ENCODE assay signal across 34 cellular contexts in the genomic region with DNA sequence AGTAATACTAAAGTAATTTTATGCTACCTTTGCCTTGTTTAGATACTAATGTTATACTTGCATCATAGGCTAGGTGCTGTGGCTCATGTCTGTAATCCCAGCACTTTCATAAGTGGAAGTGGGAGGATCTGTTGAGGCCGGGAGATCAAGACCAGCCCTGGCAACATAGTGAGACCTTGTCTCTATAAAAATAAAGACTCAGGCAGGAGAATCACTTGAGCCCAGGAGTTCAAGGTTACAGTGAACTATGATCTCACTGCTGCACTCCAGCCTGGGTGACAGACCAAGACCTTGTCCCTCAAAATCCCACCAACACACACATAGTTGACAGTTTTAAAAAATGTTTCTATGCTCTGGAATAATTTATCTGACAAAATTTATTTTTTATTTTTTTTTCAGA.
"Had no signal": no experiment of that assay in that cellular context is flagged by ENCODE, and none has a peak within 500 bp of the region (broad histone marks: within the 10 kb centered on the region; RNA-seq: fewer than 3 reads in every experiment).

No MANE protein-coding gene starts in this region.

- H3K4me3 ChIP-seq: adrenal gland, ascending aorta, body of pancreas, breast epithelium, cardiac muscle cell had no signal

- DNase-seq: activated effector memory CD4-positive, alpha-beta T cell treated with anti-CD3 and anti-CD28 coated beads, Interleukin-2, amount 50 U/mL, for 16 hours; activated effector memory CD4-positive, alpha-beta T cell treated with Interleukin-2 at 50 U/mL for 16 hours; activated gamma-delta T cell; activated gamma-delta T cell treated with Interleukin-2 at 50 U/mL for 16 hours; activated naive CD4-positive, alpha-beta T cell; activated naive CD4-positive, alpha-beta T cell treated with anti-CD3 and anti-CD28 coated beads for 36 hours; activated naive CD4-positive, alpha-beta T cell treated with anti-CD3 and anti-CD28 coated beads, Interleukin-2, amount 10 ng/mL, durations not matched to agents 7 days and 5 days; activated naive CD4-positive, alpha-beta T cell treated with anti-CD3 and anti-CD28 coated beads, Interleukin-2, amount 50 U/mL, for 16 hours; activated naive CD4-positive, alpha-beta T cell treated with Interleukin-2 at 50 U/mL for 16 hours; activated naive CD8-positive, alpha-beta T cell treated with anti-CD3 and anti-CD28 coated beads for 36 hours; activated naive CD8-positive, alpha-beta T cell treated with anti-CD3 and anti-CD28 coated beads, Interleukin-2, amount 10 ng/mL, durations not matched to agents 7 days and 5 days; activated naive CD8-positive, alpha-beta T cell treated with anti-CD3 and anti-CD28 coated beads, Interleukin-2, amount 50 U/mL, for 24 hours; activated T-cell treated with anti-CD3 and anti-CD28 coated beads, Interleukin-2, amount 50 U/mL, for 1 hour; activated T-cell treated with anti-CD3 and anti-CD28 coated beads, Interleukin-2, amount 50 U/mL, for 24 hours; activated T-cell treated with anti-CD3 and anti-CD28 coated beads, Interleukin-2, amount 50 U/mL, for 4 hours; activated T-cell treated with anti-CD3 and anti-CD28 coated beads, Interleukin-2, amount 50 U/mL, for 48 hours; activated T-cell treated with anti-CD3 and anti-CD28 coated beads, Interleukin-2, amount 50 U/mL, for 72 hours; amniotic stem cell; amygdala; anterior cingulate cortex; aorta; body of pancreas; brain microvascular endothelial cell; caudate nucleus; central memory CD4-positive, alpha-beta T cell; cerebellar nuclear complex had no signal

- H3K27ac ChIP-seq: ascending aorta, body of pancreas, brain microvascular endothelial cell, breast epithelium, cardiac muscle cell had no signal

- H3K36me3 ChIP-seq: adrenal gland, brain microvascular endothelial cell, breast epithelium, cardiac muscle cell had no signal

- H3K9me3 ChIP-seq: adrenal gland, ascending aorta, body of pancreas, breast epithelium had no signal

- FAIRE-seq: astrocyte, bronchial epithelial cell had no signal

- H3K4me1 ChIP-seq: breast epithelium had no signal

- ATAC-seq: activated naive CD4-positive, alpha-beta T cell treated with anti-CD3 and anti-CD28 coated beads, Interleukin-2, amount 50 U/mL, for 72 hours; activated naive CD8-positive, alpha-beta T cell treated with anti-CD3 and anti-CD28 coated beads, Interleukin-2, amount 50 U/mL, for 24 hours; activated T-cell treated with anti-CD3 and anti-CD28 coated beads, Interleukin-2, amount 50 U/mL, for 4 hours; activated T-cell treated with anti-CD3 and anti-CD28 coated beads, Interleukin-2, amount 50 U/mL, for 72 hours; activated T-helper 17 cell treated with anti-CD3 and anti-CD28 coated beads, Interleukin-2, amount 50 U/mL, for 72 hours; body of pancreas had no signal

- H3K27me3 ChIP-seq: adrenal gland, ascending aorta, body of pancreas, brain microvascular endothelial cell, breast epithelium, cardiac muscle cell had no signal
